ENCODE assay signal across 10 cellular contexts in the genomic region with DNA sequence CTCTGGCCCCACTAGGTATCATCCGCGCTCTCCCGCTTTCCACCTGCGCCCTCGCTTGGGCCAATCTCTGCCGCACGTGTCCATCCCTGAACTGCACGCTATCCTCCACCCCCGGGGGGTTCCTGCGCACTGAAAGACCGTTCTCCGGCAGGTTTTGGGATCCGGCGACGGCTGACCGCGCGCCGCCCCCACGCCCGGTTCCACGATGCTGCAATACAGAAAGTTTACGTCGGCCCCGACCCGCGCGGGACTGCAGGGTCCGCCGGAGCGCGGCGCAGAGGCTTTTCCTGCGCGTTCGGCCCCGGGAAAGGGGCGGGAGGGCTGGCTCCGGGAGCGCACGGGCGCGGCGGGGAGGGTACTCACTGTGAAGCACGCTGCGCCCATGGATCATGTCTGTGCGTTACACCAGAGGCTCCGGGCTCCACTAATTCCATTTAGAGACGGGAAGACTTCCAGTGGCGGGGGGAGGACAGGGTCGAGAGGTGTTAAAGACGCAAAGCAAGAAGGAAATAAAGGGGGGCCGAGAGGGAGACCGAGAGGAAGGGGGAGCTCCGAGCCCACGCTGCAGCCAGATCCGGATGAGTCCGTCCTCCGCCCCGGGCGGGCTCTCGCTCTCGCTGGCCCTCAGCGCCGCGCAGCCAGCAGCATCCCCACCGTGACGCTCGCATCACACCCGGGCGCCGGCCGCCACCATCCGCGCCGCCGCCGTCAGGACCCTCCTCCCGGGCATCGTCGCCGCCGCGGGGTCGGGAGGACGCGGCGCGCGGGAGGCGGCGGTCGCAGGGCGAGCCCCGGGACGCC. TPM values are rescaled to one million over a fixed set of nuclear protein-coding genes. Genes with fewer than 3 reads are reported as not detected.
DNase-seq lines count a peak whose midpoint lies in the region; ATAC-seq and TF ChIP-seq lines count a peak whose summit lies in the region.
"Had no signal": no experiment of that assay in that cellular context is flagged by ENCODE, and none has a peak within 500 bp of the region (broad histone marks: within the 10 kb centered on the region; RNA-seq: fewer than 3 reads in every experiment).

No MANE protein-coding gene starts in this region.

- H2AFZ ChIP-seq in SK-N-SH (ENCODE audit: low read depth), result no peak overlapping the region

- no peak overlapping the region for H3K4me2 ChIP-seq in SK-N-SH

- no peak for TF ChIP-seq CTCF in SK-N-SH (IDR thresholded peaks at IDR 0.05)
- TF ChIP-seq CTCF in glutamatergic neuron (IDR thresholded peaks at IDR 0.05; ENCODE audit: partially characterized antibody, unreplicated experiment), result no peak

- no peaks in the 10 kb centered on the region for H3K4me1 ChIP-seq in SK-N-SH (ENCODE audit: control insufficient read depth in 1 of 2, insufficient read depth in 2 of 2, low read depth in 1 of 2, low read length in 1 of 2)

- H3F3A ChIP-seq in SK-N-SH (replicated peaks; ENCODE audit: insufficient read depth), result no peaks in the 10 kb centered on the region

- no peaks in the 10 kb centered on the region for H3K36me3 ChIP-seq in SK-N-SH (replicated peaks in 1 of 2; ENCODE audit: control insufficient read depth in 1 of 2, insufficient read depth in 2 of 2, low read length in 1 of 2)

- ATAC-seq in SK-N-SH treated with all-trans-retinoic acid at 6 μM for 48 hours (no peak), HG02981 (IDR thresholded peaks at IDR 0.05; ENCODE audit: unreplicated experiment) (no peak)

- H3K4me3 ChIP-seq in SK-N-SH (ENCODE audit: low read depth in 2 of 2, low read length in 1 of 2), result no peak overlapping the region

- H3K36me3 Mint-ChIP-seq in glutamatergic neuron (ENCODE audit: unreplicated experiment), result no peaks in the 10 kb centered on the region

- no peak overlapping the region for H3K27ac Mint-ChIP-seq in glutamatergic neuron (ENCODE audit: unreplicated experiment)

- no peak for TF ChIP-seq RAD21 in SK-N-SH (IDR thresholded peaks at IDR 0.05; ENCODE audit: low read length)

- H3K27me3 ChIP-seq in SK-N-SH (ENCODE audit: insufficient read depth), result peaks cover 37% of the 10 kb centered on the region

- H3K4me1 Mint-ChIP-seq in glutamatergic neuron (ENCODE audit: low read depth, unreplicated experiment), result no peaks in the 10 kb centered on the region

- H3K9ac ChIP-seq in SK-N-SH, result no peak overlapping the region

- H3K9me2 ChIP-seq in SK-N-SH, result no peaks in the 10 kb centered on the region

- peaks cover 9% of the 10 kb centered on the region for H3K27me3 Mint-ChIP-seq in glutamatergic neuron (ENCODE audit: unreplicated experiment)

- H3K9me3 Mint-ChIP-seq in glutamatergic neuron (ENCODE audit: unreplicated experiment), result no peaks in the 10 kb centered on the region

- H3K4me3 Mint-ChIP-seq in glutamatergic neuron (ENCODE audit: unreplicated experiment), result peak overlapping the region; percentile 93

- no peaks in the 10 kb centered on the region for H4K20me1 ChIP-seq in SK-N-SH (ENCODE audit: insufficient read depth)

- POLR2A ChIA-PET in SK-N-SH (lab: Yijun Ruan, JAX), result no interaction called here

- no peaks in the 10 kb centered on the region for H3K79me2 ChIP-seq in SK-N-SH (ENCODE audit: insufficient read depth)

- DNase-seq in SK-N-SH (peak; percentile 27), NCI-H69 (lab: John Stamatoyannopoulos, UW) (peak; percentile 69), glutamatergic neuron (peak; percentile 71), AML-193 (lab: John Stamatoyannopoulos, UW) (no peak), Ammon's horn (ENCODE audit: low spot score) (no peak)

- CTCF ChIA-PET in SK-N-SH (lab: Yijun Ruan, JAX), result no interaction called here

- H3K9me3 ChIP-seq in SK-N-SH, result no peaks in the 10 kb centered on the region

- no peak for TF ChIP-seq EP300 in SK-N-SH (IDR thresholded peaks at IDR 0.05; ENCODE audit: borderline replicate concordance in 1 of 2, low read depth in 1 of 2, low read length in 1 of 2)

- no peak overlapping the region for H3K27ac ChIP-seq in SK-N-SH (ENCODE audit: low read depth in 2 of 2, low read length in 1 of 2)
- peak overlapping the region; percentile 59 for H3K27ac ChIP-seq in temporal lobe (ENCODE audit: low read depth, low read length)

- 15% methylated on average over 28 of the region's 96 CpGs for WGBS in SK-N-SH (ENCODE audit: low lambda C conversion rate)

TF ChIP-seq in SK-N-SH, 30 proteins besides CTCF, POLR2A, EP300 and RAD21:
- no peak for TF ChIP-seq GABPA (IDR thresholded peaks at IDR 0.05; ENCODE audit: low read depth)
- no peak for TF ChIP-seq NFIC (IDR thresholded peaks at IDR 0.05; ENCODE audit: borderline replicate concordance)
- TF ChIP-seq FOXJ3 (CRISPR knock-in tag; IDR thresholded peaks at IDR 0.05), result no peak
- TF ChIP-seq MEF2A (IDR thresholded peaks at IDR 0.05; ENCODE audit: borderline replicate concordance, low read depth), result no peak
- TF ChIP-seq SMC3 (IDR thresholded peaks at IDR 0.05; ENCODE audit: low read depth, low read length), result no peak
- TF ChIP-seq TCF12 (IDR thresholded peaks at IDR 0.05), result no peak
- TF ChIP-seq, protein P1, sequence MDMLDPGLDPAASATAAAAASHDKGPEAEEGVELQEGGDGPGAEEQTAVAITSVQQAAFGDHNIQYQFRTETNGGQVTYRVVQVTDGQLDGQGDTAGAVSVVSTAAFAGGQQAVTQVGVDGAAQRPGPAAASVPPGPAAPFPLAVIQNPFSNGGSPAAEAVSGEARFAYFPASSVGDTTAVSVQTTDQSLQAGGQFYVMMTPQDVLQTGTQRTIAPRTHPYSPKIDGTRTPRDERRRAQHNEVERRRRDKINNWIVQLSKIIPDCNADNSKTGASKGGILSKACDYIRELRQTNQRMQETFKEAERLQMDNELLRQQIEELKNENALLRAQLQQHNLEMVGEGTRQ (IDR thresholded peaks at IDR 0.05; ENCODE audit: borderline replicate concordance, low read depth, low read length), result no peak
- no peak for TF ChIP-seq YY1 (IDR thresholded peaks at IDR 0.05; ENCODE audit: low read depth)
- no peak for TF ChIP-seq EZH2phosphoT487 (IDR thresholded peaks at IDR 0.05; ENCODE audit: borderline replicate concordance, low read depth)
- TF ChIP-seq TEAD4 (IDR thresholded peaks at IDR 0.05; ENCODE audit: borderline replicate concordance, insufficient read depth), result no peak

TF ChIP-seq in SK-N-SH treated with all-trans-retinoic acid at 6 μM for 48 hours, 23 proteins besides CTCF, POLR2A, EP300 and RAD21:
- no peak for TF ChIP-seq GLIS3 (CRISPR knock-in tag; IDR thresholded peaks at IDR 0.05)
- no peak for TF ChIP-seq TOX (CRISPR knock-in tag; IDR thresholded peaks at IDR 0.05; ENCODE audit: borderline replicate concordance)
- TF ChIP-seq RARB (CRISPR knock-in tag; IDR thresholded peaks at IDR 0.05), result no peak
- no peak for TF ChIP-seq ZNF565 (CRISPR knock-in tag; conservative IDR thresholded peaks at IDR 0.05; ENCODE audit: low read depth)
- TF ChIP-seq SNAI2 (CRISPR knock-in tag; IDR thresholded peaks at IDR 0.05), result no peak
- no peak for TF ChIP-seq ESRRG (CRISPR knock-in tag; IDR thresholded peaks at IDR 0.05)
TF ChIP-seq in SK-N-SH treated with all-trans-retinoic acid at 6 μM for 48 hours: peak in this region for 0.

RNA-seq across cellular contexts. Expression of gene NETO1, which starts 0.7 kb away (rescaled TPM):
- polyA plus RNA-seq in SK-N-SH (2012; rRNA removed), result not detected in 2 replicates
- not detected in 2 replicates for polyA plus RNA-seq in SK-N-SH (2012; cell fraction: cytosol; rRNA removed)
- polyA plus RNA-seq in SK-N-SH (2012; cell fraction: nucleus; rRNA removed), result not detected in 2 replicates
- total RNA-seq in glutamatergic neuron (ENCODE audit: unreplicated experiment) (5.5 TPM), temporal lobe (27.0 TPM)
- total RNA-seq: bronchial epithelial cell, M059J had no signal

Comparison
In these comparisons a context has a peak if more than half of its experiments do, and no peak if none do; other contexts are left out.
1. DNase-seq: peak in SK-N-SH (single experiment), NCI-H69 (single experiment) and glutamatergic neuron (single experiment); none in AML-193 (0 of 2) and Ammon's horn (single experiment).